23 cellular contexts compared by ENCODE assay signal in the genomic region with DNA sequence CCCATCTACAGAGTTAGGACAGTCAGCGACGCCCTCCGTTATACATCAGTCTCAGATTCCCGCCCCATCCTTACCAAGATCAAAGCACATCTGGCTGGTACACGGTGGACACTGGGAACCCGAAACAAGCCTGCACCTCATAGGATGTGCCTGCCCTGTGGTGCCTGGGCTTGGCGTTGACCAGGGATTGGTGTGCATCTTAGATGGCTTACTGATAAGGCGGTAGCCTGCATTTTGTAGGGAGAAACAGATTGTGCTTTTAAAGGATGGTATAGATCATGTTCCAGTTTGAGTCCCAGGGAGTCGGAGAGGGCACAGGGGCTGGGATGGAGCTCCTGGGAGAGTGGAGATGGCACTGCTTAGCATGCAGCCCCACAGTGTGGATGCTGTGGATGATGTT.
A peak's percentile ranks its signal among the peaks of the same experiment; 100 is the strongest.
DNase-seq lines count a peak whose midpoint lies in the region; ATAC-seq and FAIRE-seq lines count a peak whose summit lies in the region.
"Had no signal": no experiment of that assay in that cellular context is flagged by ENCODE, and none has a peak within 500 bp of the region (broad histone marks: within the 10 kb centered on the region; RNA-seq: fewer than 3 reads in every experiment).

No MANE protein-coding gene starts in this region.

- H3K4me3 Mint-ChIP-seq in CD4-positive, CD25-positive, alpha-beta regulatory T cell = no peak overlapping the region
- H3K4me3 Mint-ChIP-seq: CD14-positive monocyte; CD4-positive, alpha-beta T cell; CD8-positive, alpha-beta T cell had no signal

- H3K9me3 Mint-ChIP-seq in CD4-positive, CD25-positive, alpha-beta regulatory T cell = no peaks in the 10 kb centered on the region
- H3K9me3 Mint-ChIP-seq: CD14-positive monocyte; CD4-positive, alpha-beta T cell; CD8-positive, alpha-beta T cell had no signal

- no peaks in the 10 kb centered on the region for H3K36me3 Mint-ChIP-seq in CD4-positive, CD25-positive, alpha-beta regulatory T cell
- H3K36me3 Mint-ChIP-seq: CD14-positive monocyte; CD8-positive, alpha-beta T cell had no signal

- no peak for DNase-seq in CD4-positive, CD25-positive, alpha-beta regulatory T cell
- DNase-seq in HTR-8/SVneo (ENCODE audit: insufficient read length, low spot score) (no peak), SK-N-DZ (ENCODE audit: low spot score) (peak; percentile 29), SJCRH30 (no peak), NCI-H446 (lab: John Stamatoyannopoulos, UW) (no peak)
- DNase-seq: 8988T; ACHN; BE2C; C1 segment of cervical spinal cord; Caco-2; Calu3; CD4-positive, alpha-beta T cell; CD8-positive, alpha-beta T cell; DMS79 treated with DMSO at 0.1 percent for 48 hours; GF-D8 had no signal

- no peak overlapping the region for H3K4me3 ChIP-seq in CD4-positive, CD25-positive, alpha-beta regulatory T cell (ENCODE audit: low read depth, low read length)
- no peak overlapping the region for H3K4me3 ChIP-seq in SJCRH30
- H3K4me3 ChIP-seq: BLaER1 had no signal

- FAIRE-seq in HTR-8/SVneo (lab: Jason Lieb, UNC) = peak; percentile 62
- FAIRE-seq: A204.1, D721Med, G401.6, GM12891, GM19239 had no signal

- no peaks in the 10 kb centered on the region for H3K27me3 Mint-ChIP-seq in CD4-positive, CD25-positive, alpha-beta regulatory T cell
- H3K27me3 Mint-ChIP-seq: CD4-positive, alpha-beta T cell had no signal

- H3K27ac ChIP-seq in CD4-positive, CD25-positive, alpha-beta regulatory T cell (ENCODE audit: insufficient read depth, low read length, poor library complexity, severe bottlenecking) = no peak overlapping the region
- H3K27ac ChIP-seq in SJCRH30 = no peak overlapping the region
- H3K27ac ChIP-seq: BLaER1 had no signal

- no peaks in the 10 kb centered on the region for H3K4me1 Mint-ChIP-seq in CD4-positive, CD25-positive, alpha-beta regulatory T cell
- H3K4me1 Mint-ChIP-seq: CD14-positive monocyte had no signal

- no peaks in the 10 kb centered on the region for H3K4me1 ChIP-seq in CD4-positive, CD25-positive, alpha-beta regulatory T cell (ENCODE audit: control insufficient read depth, insufficient read depth, low read length, poor library complexity, severe bottlenecking)
- no peaks in the 10 kb centered on the region for H3K4me1 ChIP-seq in SJCRH30
- H3K4me1 ChIP-seq: BE2C, Caco-2 had no signal

- H3K27me3 ChIP-seq in CD4-positive, CD25-positive, alpha-beta regulatory T cell (ENCODE audit: control insufficient read depth, insufficient read depth, low read length) = peaks cover 2% of the 10 kb centered on the region
- 0 out of 2 replicates have a peak, but pooled peaks cover 4% of the 10 kb centered on the region for H3K27me3 ChIP-seq in SJCRH30
- H3K27me3 ChIP-seq: BE2C, BLaER1 had no signal

- no peaks in the 10 kb centered on the region for H3K36me3 ChIP-seq in CD4-positive, CD25-positive, alpha-beta regulatory T cell (ENCODE audit: control insufficient read depth, insufficient read depth, low read length)
- no peaks in the 10 kb centered on the region for H3K36me3 ChIP-seq in SJCRH30
- H3K36me3 ChIP-seq: BE2C, BLaER1 had no signal

- no peaks in the 10 kb centered on the region for H3K9me3 ChIP-seq in CD4-positive, CD25-positive, alpha-beta regulatory T cell (ENCODE audit: control insufficient read depth in 2 of 2, low read length in 2 of 2)
- no peaks in the 10 kb centered on the region for H3K9me3 ChIP-seq in SJCRH30 (replicated peaks)
- H3K9me3 ChIP-seq: BE2C, BLaER1, Caco-2 had no signal

- peak overlapping the region in 2 of 3 donors; percentile 2 to 4 for H3K27ac Mint-ChIP-seq in CD4-positive, CD25-positive, alpha-beta regulatory T cell
- H3K27ac Mint-ChIP-seq: CD14-positive monocyte; CD4-positive, alpha-beta T cell; CD8-positive, alpha-beta T cell had no signal

- no peak for ATAC-seq in CD4-positive, CD25-positive, alpha-beta regulatory T cell (ENCODE audit: low read depth in 2 of 2)
- ATAC-seq in HG03378 (IDR thresholded peaks at IDR 0.05; ENCODE audit: unreplicated experiment) = no peak
- ATAC-seq: CD8-positive, alpha-beta T cell had no signal
